27 cellular contexts compared by ENCODE assay signal in the genomic region with DNA sequence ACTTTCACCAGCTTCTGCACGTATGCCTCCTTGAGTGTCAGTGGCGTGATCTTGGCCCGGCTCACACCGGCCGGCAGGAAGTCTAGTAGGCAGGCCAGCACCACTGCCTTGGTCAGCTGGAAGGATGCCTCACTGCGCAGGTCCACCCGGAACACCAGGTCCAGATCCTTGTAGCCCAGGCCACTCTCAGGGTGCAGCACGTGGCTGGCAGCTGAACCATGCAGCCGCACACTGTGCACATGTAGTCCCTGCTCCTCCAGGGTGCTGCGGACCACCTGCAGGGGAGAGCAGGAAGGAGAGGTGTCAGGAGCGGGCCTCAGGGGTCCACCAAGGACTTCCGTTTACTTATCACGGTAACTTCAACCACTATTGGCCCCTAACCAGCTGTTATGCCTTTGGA. TPM values are rescaled to one million over a fixed set of nuclear protein-coding genes. Genes with fewer than 3 reads are reported as not detected.
DNase-seq lines count a peak whose midpoint lies in the region; ATAC-seq and TF ChIP-seq lines count a peak whose summit lies in the region.
"Had no signal": no experiment of that assay in that cellular context is flagged by ENCODE, and none has a peak within 500 bp of the region (broad histone marks: within the 10 kb centered on the region; RNA-seq: fewer than 3 reads in every experiment).

No MANE protein-coding gene starts in this region.

- H3K27ac ChIP-seq in HUES48 (ENCODE audit: low read depth, low read length) (peak overlapping the region; percentile 92), upper lobe of right lung (no peak overlapping the region)
- H3K27ac ChIP-seq: foreskin keratinocyte, Peyer's patch, suprapubic skin had no signal

- peak overlapping the region; percentile 59 for H3K9ac ChIP-seq in HUES48 (ENCODE audit: low read depth, low read length)

- ATAC-seq in upper lobe of right lung (peak; percentile 2), mucosa of descending colon (no peak)
- ATAC-seq: activated CD8-positive, alpha-beta T cell treated with anti-CD3 and anti-CD28 coated beads, Interleukin-2, amount 10 ng/mL, durations not matched to agents 7 days and 5 days; foreskin keratinocyte had no signal

- H3K4me1 ChIP-seq in HUES48 (ENCODE audit: control insufficient read depth, insufficient read depth, low read length) (peaks cover 73% of the 10 kb centered on the region), upper lobe of right lung (peaks cover 38% of the 10 kb centered on the region), mucosa of descending colon (ENCODE audit: low read depth) (peaks cover 11% of the 10 kb centered on the region)

- DNase-seq in epidermal melanocyte (ENCODE audit: insufficient read length, low spot score) (peak; percentile 7), islet precursor cell (peak; percentile 49), upper lobe of right lung (peak; percentile 81), mucosa of descending colon (no peak), GM19238 (ENCODE audit: insufficient read length, low spot score) (no peak)
- DNase-seq in activated effector memory CD4-positive, alpha-beta T cell treated with anti-CD3 and anti-CD28 coated beads, Interleukin-2, amount 50 U/mL, for 16 hours, result no peak
- DNase-seq: activated CD4-positive, CD25-positive, alpha-beta regulatory T cell treated with anti-CD3 and anti-CD28 coated beads, Interleukin-2, amount 50 U/mL, for 72 hours; activated CD8-positive, alpha-beta T cell treated with anti-CD3 and anti-CD28 coated beads, Interleukin-2, amount 10 ng/mL, durations not matched to agents 7 days and 5 days; activated effector memory CD4-positive, alpha-beta T cell treated with Interleukin-2 at 50 U/mL for 16 hours; activated T-cell treated with anti-CD3 and anti-CD28 coated beads for 4 hours; CD4-positive, alpha-beta T cell; DMS 273 treated with DMSO at 0.1 percent for 48 hours; foreskin keratinocyte; Karpas-422; kidney; NCI-H187; NCI-H526 treated with DMSO at 0.1 percent for 48 hours; Peyer's patch; T-helper 1 cell had no signal

- no peaks in the 10 kb centered on the region for H3K9me3 ChIP-seq in HUES48 (ENCODE audit: control insufficient read depth, insufficient read depth, low read length)
- no peaks in the 10 kb centered on the region for H3K9me3 ChIP-seq in upper lobe of right lung
- no peaks in the 10 kb centered on the region for H3K9me3 ChIP-seq in mucosa of descending colon
- H3K9me3 ChIP-seq: Peyer's patch, suprapubic skin had no signal

- H3K4me3 ChIP-seq in HUES48 (ENCODE audit: low read depth, low read length) (no peak overlapping the region), upper lobe of right lung (no peak overlapping the region), mucosa of descending colon (no peak overlapping the region)
- H3K4me3 ChIP-seq: Peyer's patch, smooth muscle cell, suprapubic skin had no signal

- H3K36me3 ChIP-seq in HUES48 (ENCODE audit: control insufficient read depth, insufficient read depth, low read length) (peaks cover 54% of the 10 kb centered on the region), upper lobe of right lung (peaks cover 11% of the 10 kb centered on the region), mucosa of descending colon (ENCODE audit: low read depth) (no peaks in the 10 kb centered on the region)
- H3K36me3 ChIP-seq: Peyer's patch had no signal

- no peak for TF ChIP-seq CTCF in upper lobe of right lung (IDR thresholded peaks at IDR 0.05)
- no peak for TF ChIP-seq CTCF in mucosa of descending colon (IDR thresholded peaks at IDR 0.05)

- intact Hi-C loops in upper lobe of right lung (cut with DNase I), result no loop called here
- intact Hi-C loops in mucosa of descending colon (cut with DNase I, micrococcal nuclease), result no loop called here

- H3K27me3 ChIP-seq in HUES48 (ENCODE audit: control insufficient read depth, insufficient read depth, low read length) (no peaks in the 10 kb centered on the region), upper lobe of right lung (no peaks in the 10 kb centered on the region)
- H3K27me3 ChIP-seq: foreskin keratinocyte, Peyer's patch, suprapubic skin had no signal

RNA-seq across cellular contexts. Expression of a gene that starts 6.0 kb away (rescaled TPM):
- total RNA-seq in upper lobe of right lung (29.1 TPM), mucosa of descending colon (10 to 100 TPM in 1 of 3 donors, 1 to 10 TPM in 1, under 1 TPM in 1; 0.43 to 29.7 (median 5.7) TPM)
- total RNA-seq: activated CD8-positive, alpha-beta T cell treated with anti-CD3 and anti-CD28 coated beads, Interleukin-2, amount 10 ng/mL, durations not matched to agents 7 days and 5 days; CD4-positive, alpha-beta T cell had no signal

RNA-seq across cellular contexts. Expression of a gene that starts 13.2 kb away (rescaled TPM):
- total RNA-seq in upper lobe of right lung (16.2 TPM), mucosa of descending colon (10 to 100 TPM in 1 of 3 donors, 1 to 10 TPM in 2; 1.0 to 16.8 (median 3.0) TPM)
- total RNA-seq: activated CD8-positive, alpha-beta T cell treated with anti-CD3 and anti-CD28 coated beads, Interleukin-2, amount 10 ng/mL, durations not matched to agents 7 days and 5 days had no signal

RNA-seq across cellular contexts. Expression of a gene that starts 46.4 kb away (rescaled TPM):
- total RNA-seq in upper lobe of right lung (10.5 TPM), mucosa of descending colon (10 to 100 TPM; 10.1 to 27.0 (median 20.4) TPM)
- total RNA-seq: activated CD8-positive, alpha-beta T cell treated with anti-CD3 and anti-CD28 coated beads, Interleukin-2, amount 10 ng/mL, durations not matched to agents 7 days and 5 days; G401; HT1080; lung microvascular endothelial cell; osteoblast; SK-MEL-5 had no signal

Comparison
In these comparisons a context has a peak if more than half of its experiments do, and no peak if none do; other contexts are left out.
1. DNase-seq: peak in epidermal melanocyte (single experiment), islet precursor cell (single experiment) and upper lobe of right lung (single experiment); none in mucosa of descending colon (0 of 3), GM19238 (single experiment) and activated effector memory CD4-positive, alpha-beta T cell treated with anti-CD3 and anti-CD28 coated beads, Interleukin-2, amount 50 U/mL, for 16 hours (single experiment).